Comparison of ENCODE assay signal across 15 cellular contexts in genomic region chr1:181714428-181714827, GRCh38.
"Had no signal": no experiment of that assay in that cellular context is flagged by ENCODE, and none has a peak within 500 bp of the region (broad histone marks: within the 10 kb centered on the region; RNA-seq: fewer than 3 reads in every experiment).

No MANE protein-coding gene starts in this region.

- H3K4me1 Mint-ChIP-seq: activated CD4-positive, alpha-beta T cell treated with anti-CD3 and anti-CD28 coated beads for 36 hours; activated naive CD4-positive, alpha-beta T cell treated with anti-CD3 and anti-CD28 coated beads, Interleukin-2, amount 50 U/mL, for 24 hours had no signal

- H3K27ac ChIP-seq: epithelial cell of prostate, gastrocnemius medialis, heart right ventricle, stomach, testis, WERI-Rb-1 had no signal

- H3K4me3 ChIP-seq: gastrocnemius medialis, heart right ventricle, stomach, testis had no signal

- H3K27me3 Mint-ChIP-seq: dendritic cell treated with granulocyte-macrophage colony-stimulating factor and Interleukin-4, amounts not matched to agents 40 ng/mL and 50 ng/mL, for 4 days had no signal

- H3K4me3 Mint-ChIP-seq: activated CD4-positive, alpha-beta T cell treated with anti-CD3 and anti-CD28 coated beads for 36 hours; activated CD8-positive, alpha-beta T cell treated with anti-CD3 and anti-CD28 coated beads for 36 hours; activated naive CD4-positive, alpha-beta T cell treated with anti-CD3 and anti-CD28 coated beads, Interleukin-2, amount 50 U/mL, for 24 hours; activated T-cell treated with anti-CD3 and anti-CD28 coated beads, Interleukin-2, amount 50 U/mL, for 4 hours; dendritic cell treated with granulocyte-macrophage colony-stimulating factor and Interleukin-4, amounts not matched to agents 40 ng/mL and 50 ng/mL, for 4 days; natural killer cell treated with Interleukin-12 subunit alpha and Interleukin-12 subunit beta and Interleukin-15 and Interleukin-18, amount 100 ng/mL, for 72 hours had no signal

- H3K9me3 Mint-ChIP-seq: activated CD8-positive, alpha-beta T cell treated with anti-CD3 and anti-CD28 coated beads for 36 hours; activated naive CD4-positive, alpha-beta T cell treated with anti-CD3 and anti-CD28 coated beads, Interleukin-2, amount 50 U/mL, for 24 hours; activated T-cell treated with anti-CD3 and anti-CD28 coated beads, Interleukin-2, amount 50 U/mL, for 4 hours; dendritic cell treated with granulocyte-macrophage colony-stimulating factor and Interleukin-4, amounts not matched to agents 40 ng/mL and 50 ng/mL, for 4 days; natural killer cell treated with Interleukin-12 subunit alpha and Interleukin-12 subunit beta and Interleukin-15 and Interleukin-18, amount 100 ng/mL, for 72 hours had no signal

- DNase-seq: activated CD4-positive, alpha-beta T cell treated with anti-CD3 and anti-CD28 coated beads for 36 hours; activated CD8-positive, alpha-beta T cell treated with anti-CD3 and anti-CD28 coated beads for 36 hours; activated effector memory CD4-positive, alpha-beta T cell treated with Interleukin-2 at 50 U/mL for 16 hours; activated T-cell treated with anti-CD3 and anti-CD28 coated beads, Interleukin-2, amount 50 U/mL, for 4 hours; effector memory CD4-positive, alpha-beta T cell; gastrocnemius medialis; heart right ventricle; stimulated activated CD4-positive, alpha-beta T cell treated with anti-CD3 and anti-CD28 coated beads, Interleukin-1b, Interleukin-23, amount 100 ng/mL, for 48 hours; stomach; testis; WERI-Rb-1 had no signal

- H3K36me3 Mint-ChIP-seq: activated naive CD4-positive, alpha-beta T cell treated with anti-CD3 and anti-CD28 coated beads, Interleukin-2, amount 50 U/mL, for 24 hours; natural killer cell treated with Interleukin-12 subunit alpha and Interleukin-12 subunit beta and Interleukin-15 and Interleukin-18, amount 100 ng/mL, for 72 hours had no signal

- H3K4me1 ChIP-seq: gastrocnemius medialis, heart right ventricle, stomach, testis had no signal

- H3K9me3 ChIP-seq: gastrocnemius medialis, heart right ventricle, stomach, testis had no signal

- H3K27me3 ChIP-seq: gastrocnemius medialis, testis had no signal

- H3K36me3 ChIP-seq: gastrocnemius medialis, heart right ventricle, stomach, WERI-Rb-1 had no signal

- H3K27ac Mint-ChIP-seq: activated CD4-positive, alpha-beta T cell treated with anti-CD3 and anti-CD28 coated beads for 36 hours; activated CD8-positive, alpha-beta T cell treated with anti-CD3 and anti-CD28 coated beads for 36 hours; activated naive CD4-positive, alpha-beta T cell treated with anti-CD3 and anti-CD28 coated beads, Interleukin-2, amount 50 U/mL, for 24 hours; dendritic cell treated with granulocyte-macrophage colony-stimulating factor and Interleukin-4, amounts not matched to agents 40 ng/mL and 50 ng/mL, for 4 days; natural killer cell treated with Interleukin-12 subunit alpha and Interleukin-12 subunit beta and Interleukin-15 and Interleukin-18, amount 100 ng/mL, for 72 hours had no signal
